ENCODE assay signal across 12 cellular contexts in the genomic region with DNA sequence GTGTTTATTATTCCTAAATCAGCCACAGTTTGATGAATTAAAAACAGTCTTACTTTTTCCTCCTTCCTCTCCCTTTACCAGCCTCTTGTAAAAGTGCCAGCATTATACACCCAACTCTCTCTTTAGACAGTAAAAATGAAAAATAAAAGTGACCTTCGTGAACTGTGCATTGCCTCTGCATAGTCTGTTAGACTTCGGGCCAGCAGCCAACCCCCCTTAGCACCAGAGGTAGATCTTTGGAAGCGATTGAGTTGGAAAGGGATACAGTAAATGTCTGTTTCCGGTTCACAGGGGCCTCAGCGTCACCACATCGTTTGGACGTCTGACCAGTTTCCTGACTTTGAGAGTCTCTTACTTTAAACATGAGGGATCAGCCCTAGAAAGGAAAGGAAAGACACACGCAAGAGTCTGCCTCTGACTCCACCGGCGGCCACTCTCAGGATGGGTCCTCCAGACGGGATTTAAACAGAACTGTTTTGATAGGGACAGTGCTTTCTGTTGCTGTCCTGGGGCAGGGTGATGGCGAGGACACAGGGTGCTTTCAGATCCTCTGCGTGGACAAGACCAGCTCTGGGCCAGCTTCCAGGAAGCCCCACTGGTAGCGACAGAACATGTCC.
DNase-seq lines count a peak whose midpoint lies in the region; ATAC-seq and TF ChIP-seq lines count a peak whose summit lies in the region.
"Had no signal": no experiment of that assay in that cellular context is flagged by ENCODE, and none has a peak within 500 bp of the region (broad histone marks: within the 10 kb centered on the region; RNA-seq: fewer than 3 reads in every experiment).

No MANE protein-coding gene starts in this region.

- peaks cover 7% of the 10 kb centered on the region for H3K4me1 ChIP-seq in lower lobe of right lung

- intact Hi-C loops in Right ventricle myocardium inferior (cut with DNase I) = loop anchor here (5.0 kb wide), 1 partner anchor 122 kb away; no protein-coding TSS in a partner anchor
- intact Hi-C loops in cardiac septum (cut with DNase I) = loop anchor here (5.0 kb wide), 1 partner anchor 122 kb away; no protein-coding TSS in a partner anchor
- intact Hi-C loops in lower lobe of right lung (cut with DNase I) = no loop called here

- no peaks in the 10 kb centered on the region for H3K27me3 ChIP-seq in lower lobe of right lung (ENCODE audit: low read depth)

- no peak overlapping the region for H3K4me3 ChIP-seq in lower lobe of right lung
- H3K4me3 ChIP-seq: lung had no signal

- no peak overlapping the region for H3K27ac Mint-ChIP-seq in activated naive CD4-positive, alpha-beta T cell treated with anti-CD3 and anti-CD28 coated beads, Interleukin-2, amount 10 ng/mL, durations not matched to agents 7 days and 5 days
- H3K27ac Mint-ChIP-seq: activated T-cell treated with anti-CD3 and anti-CD28 coated beads, Interleukin-2, amount 50 U/mL, for 24 hours; T-cell had no signal

- H3K27ac ChIP-seq in lower lobe of right lung = peak overlapping the region; percentile 48

- H3K27me3 Mint-ChIP-seq in activated naive CD4-positive, alpha-beta T cell treated with anti-CD3 and anti-CD28 coated beads, Interleukin-2, amount 10 ng/mL, durations not matched to agents 7 days and 5 days = peaks cover 29% of the 10 kb centered on the region

- TF ChIP-seq CTCF in lower lobe of right lung (IDR thresholded peaks at IDR 0.05) = no peak

- H3K36me3 Mint-ChIP-seq in activated naive CD4-positive, alpha-beta T cell treated with anti-CD3 and anti-CD28 coated beads, Interleukin-2, amount 10 ng/mL, durations not matched to agents 7 days and 5 days = no peaks in the 10 kb centered on the region
- H3K36me3 Mint-ChIP-seq: T-cell had no signal

- peaks cover 3% of the 10 kb centered on the region for H3K9me3 Mint-ChIP-seq in activated naive CD4-positive, alpha-beta T cell treated with anti-CD3 and anti-CD28 coated beads, Interleukin-2, amount 10 ng/mL, durations not matched to agents 7 days and 5 days
- H3K9me3 Mint-ChIP-seq: activated T-cell treated with anti-CD3 and anti-CD28 coated beads, Interleukin-2, amount 50 U/mL, for 24 hours had no signal

- DNase-seq in Right ventricle myocardium inferior (ENCODE audit: missing footprints) (peak; percentile 33), cardiac septum (ENCODE audit: low spot score) (no peak), dermis microvascular lymphatic vessel endothelial cell (ENCODE audit: low read depth in 2 of 2) (peak; percentile 67 to 88), lower lobe of right lung (peak; percentile 50)
- DNase-seq in central memory CD4-positive, alpha-beta T cell = no peak
- no peak for DNase-seq in activated naive CD4-positive, alpha-beta T cell treated with anti-CD3 and anti-CD28 coated beads, Interleukin-2, amount 10 ng/mL, durations not matched to agents 7 days and 5 days
- DNase-seq in activated T-cell treated with anti-CD3 and anti-CD28 coated beads, Interleukin-2, amount 50 U/mL, for 1 hour = no peak
- DNase-seq: activated T-cell treated with anti-CD3 and anti-CD28 coated beads, Interleukin-2, amount 50 U/mL, for 24 hours; NCI-H2107; T-cell had no signal

- H3K9me3 ChIP-seq in lower lobe of right lung = no peaks in the 10 kb centered on the region

- H3K4me1 Mint-ChIP-seq in activated naive CD4-positive, alpha-beta T cell treated with anti-CD3 and anti-CD28 coated beads, Interleukin-2, amount 10 ng/mL, durations not matched to agents 7 days and 5 days = peaks cover 4% of the 10 kb centered on the region

- no peaks in the 10 kb centered on the region for H3K36me3 ChIP-seq in lower lobe of right lung

- no peak for ATAC-seq in Right ventricle myocardium inferior
- peak; percentile 37 to 57 for ATAC-seq in lower lobe of right lung
- ATAC-seq in GM18498 (IDR thresholded peaks at IDR 0.05; ENCODE audit: unreplicated experiment) = no peak
- ATAC-seq: T-cell had no signal

- CTCF ChIA-PET in activated naive CD4-positive, alpha-beta T cell treated with anti-CD3 and anti-CD28 coated beads, Interleukin-2, amount 10 ng/mL, durations not matched to agents 7 days and 5 days (lab: Charles Lee) = interaction anchor here (0.7 kb wide), 1 partner anchor 39 kb away, joined by 4 read pairs; no protein-coding TSS in a partner anchor

- H3K4me3 Mint-ChIP-seq in activated naive CD4-positive, alpha-beta T cell treated with anti-CD3 and anti-CD28 coated beads, Interleukin-2, amount 10 ng/mL, durations not matched to agents 7 days and 5 days = no peak overlapping the region
- H3K4me3 Mint-ChIP-seq: activated T-cell treated with anti-CD3 and anti-CD28 coated beads, Interleukin-2, amount 50 U/mL, for 24 hours; T-cell had no signal

Comparison
In these comparisons a context has a peak if more than half of its experiments do, and no peak if none do; other contexts are left out.
1. DNase-seq: peak in Right ventricle myocardium inferior (single experiment), dermis microvascular lymphatic vessel endothelial cell (2 of 2) and lower lobe of right lung (single experiment); none in cardiac septum (single experiment), central memory CD4-positive, alpha-beta T cell (single experiment), activated naive CD4-positive, alpha-beta T cell treated with anti-CD3 and anti-CD28 coated beads, Interleukin-2, amount 10 ng/mL, durations not matched to agents 7 days and 5 days (single experiment) and activated T-cell treated with anti-CD3 and anti-CD28 coated beads, Interleukin-2, amount 50 U/mL, for 1 hour (single experiment).
2. ATAC-seq: peak in lower lobe of right lung (2 of 2); none in Right ventricle myocardium inferior (single experiment) and GM18498 (single experiment).